8 cellular contexts compared by ENCODE assay signal in the genomic region with DNA sequence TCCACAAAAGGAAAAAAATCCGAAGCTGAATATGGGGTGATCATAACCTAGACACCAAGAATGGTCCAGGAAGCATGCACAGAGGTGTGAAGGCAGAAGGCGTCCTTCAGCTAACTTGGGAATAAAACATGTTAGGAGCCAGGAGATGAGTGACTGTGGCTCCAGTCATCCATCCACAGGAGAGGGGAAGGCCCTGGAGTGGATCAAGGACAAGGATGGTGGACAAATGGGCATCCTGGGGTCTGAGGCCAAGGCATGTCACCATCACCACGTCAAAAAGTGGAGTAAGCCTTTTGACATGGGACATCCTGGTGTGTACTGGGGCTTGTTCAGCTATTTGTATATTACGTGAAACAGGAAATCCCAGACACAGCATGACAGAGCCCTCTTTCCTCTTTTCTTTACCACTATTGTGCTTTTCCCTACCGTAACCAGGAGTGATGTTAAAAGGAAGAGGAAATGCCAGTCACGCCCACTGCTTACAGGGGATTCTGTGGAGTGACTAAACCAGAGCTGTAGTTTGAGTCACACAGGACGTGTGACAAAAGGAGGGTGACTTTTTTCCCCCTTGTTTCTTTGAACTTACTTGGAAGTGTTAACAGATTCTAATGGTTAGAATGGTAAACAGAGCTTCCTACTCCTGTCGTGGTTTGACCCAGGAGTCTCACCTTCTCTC. TPM values are rescaled to one million over a fixed set of nuclear protein-coding genes. Genes with fewer than 3 reads are reported as not detected.
DNase-seq lines count a peak whose midpoint lies in the region; ATAC-seq, FAIRE-seq and TF ChIP-seq lines count a peak whose summit lies in the region.

No MANE protein-coding gene starts in this region.

- H2BK120ac ChIP-seq in mesenchymal stem cell (ENCODE audit: low read depth, low read length), result no peak overlapping the region

- H3K36me3 ChIP-seq in OCI-LY7 (ENCODE audit: insufficient read depth, low read length) (no peaks in the 10 kb centered on the region), bronchial epithelial cell (ENCODE audit: control insufficient read depth, insufficient read depth, low read length) (no peaks in the 10 kb centered on the region), mesenchymal stem cell (ENCODE audit: control insufficient read depth in 1 of 2, insufficient read depth in 2 of 2, low read depth in 1 of 2, low read length in 2 of 2) (no peaks in the 10 kb centered on the region)

- H2AK5ac ChIP-seq in mesenchymal stem cell (ENCODE audit: low read length, severe bottlenecking), result no peak overlapping the region

- H3K9ac ChIP-seq in mesenchymal stem cell (ENCODE audit: low read length), result no peak overlapping the region

- H3K9me2 ChIP-seq in OCI-LY7 (ENCODE audit: insufficient read depth, low read length), result no peaks in the 10 kb centered on the region; the same call in 1 of the 2 replicates

- no peak overlapping the region for H3K27ac ChIP-seq in OCI-LY7 (ENCODE audit: low read depth, low read length, poor library complexity, severe bottlenecking)
- no peak overlapping the region for H3K27ac ChIP-seq in mesenchymal stem cell (ENCODE audit: low read length, poor library complexity, severe bottlenecking)

- H3K79me1 ChIP-seq in mesenchymal stem cell (replicated peaks; ENCODE audit: low read length, poor library complexity, severe bottlenecking), result no peaks in the 10 kb centered on the region

- H3K9me3 Mint-ChIP-seq in type B pancreatic cell (no peaks in the 10 kb centered on the region), progenitor cell of endocrine pancreas (ENCODE audit: low read depth) (no peaks in the 10 kb centered on the region)

- no peaks in the 10 kb centered on the region for H4K20me1 ChIP-seq in OCI-LY7 (ENCODE audit: insufficient read depth, low read length)

- POLR2A ChIA-PET in OCI-LY7 (lab: Charles Lee), result interaction anchor here (0.6 kb wide), 1 partner anchor 1447 kb away, joined by 4 read pairs; no protein-coding TSS in a partner anchor

- H2BK15ac ChIP-seq in mesenchymal stem cell (ENCODE audit: low read depth, poor library complexity, severe bottlenecking), result no peak overlapping the region

- H3K4me3 Mint-ChIP-seq in type B pancreatic cell, result no peak overlapping the region
- H3K4me3 Mint-ChIP-seq in progenitor cell of endocrine pancreas (ENCODE audit: low read depth), result no peak overlapping the region

- H3K4me2 ChIP-seq in OCI-LY7 (ENCODE audit: low read length) (peak overlapping the region; percentile 24; the same call in 1 of the 2 replicates), mesenchymal stem cell (ENCODE audit: low read length, poor library complexity, severe bottlenecking) (no peak overlapping the region)

- H3K4me1 Mint-ChIP-seq in type B pancreatic cell (ENCODE audit: unreplicated experiment) (peaks cover 5% of the 10 kb centered on the region), progenitor cell of endocrine pancreas (ENCODE audit: low read depth) (peaks cover 25% of the 10 kb centered on the region)

- peak overlapping the region; percentile 34 for H4K91ac ChIP-seq in mesenchymal stem cell (ENCODE audit: low read length)

- H3K27ac Mint-ChIP-seq in type B pancreatic cell, result no peak overlapping the region
- H3K27ac Mint-ChIP-seq in progenitor cell of endocrine pancreas, result no peak overlapping the region

- H3K27me3 Mint-ChIP-seq in type B pancreatic cell (peaks cover 12% of the 10 kb centered on the region), progenitor cell of endocrine pancreas (peaks cover 2% of the 10 kb centered on the region)

- H3K4ac ChIP-seq in mesenchymal stem cell (ENCODE audit: low read depth in 1 of 2, low read length in 2 of 2), result no peak overlapping the region

- no peak overlapping the region for H3K23ac ChIP-seq in mesenchymal stem cell (ENCODE audit: low read length in 2 of 2)

- H3K4me1 ChIP-seq in OCI-LY7 (ENCODE audit: insufficient read depth, low read length, poor library complexity, severe bottlenecking), result peaks cover 8% of the 10 kb centered on the region
- H3K4me1 ChIP-seq in mesenchymal stem cell (ENCODE audit: control insufficient read depth, insufficient read depth, low read depth, low read length), result peaks cover 3% of the 10 kb centered on the region

- H3K27me3 ChIP-seq in bronchial epithelial cell (ENCODE audit: control insufficient read depth, insufficient read depth, low read length) (no peaks in the 10 kb centered on the region), mesenchymal stem cell (ENCODE audit: control insufficient read depth in 1 of 2, insufficient read depth in 1 of 2, low read length in 2 of 2) (no peaks in the 10 kb centered on the region)

- ATAC-seq in GM18861 (IDR thresholded peaks at IDR 0.05; ENCODE audit: unreplicated experiment) (peak; percentile 67), HG02852 (IDR thresholded peaks at IDR 0.05; ENCODE audit: unreplicated experiment) (peak; percentile 83)

- intact Hi-C loops in OCI-LY7 (cut with micrococcal nuclease; ENCODE audit: unreplicated experiment), result no loop called here

- H2BK12ac ChIP-seq in mesenchymal stem cell (ENCODE audit: low read length in 2 of 2), result peak overlapping the region; percentile 15 to 28

- H3K14ac ChIP-seq in mesenchymal stem cell (ENCODE audit: low read length in 2 of 2), result no peak overlapping the region

- 30% methylated on average over 7 of the region's 8 CpGs for WGBS in mesenchymal stem cell

- H3K18ac ChIP-seq in mesenchymal stem cell (ENCODE audit: low read depth in 1 of 2, low read length in 2 of 2), result peak overlapping the region in 1 of 2 experiments; percentile 43

- no peaks in the 10 kb centered on the region for H3K9me3 ChIP-seq in OCI-LY7 (ENCODE audit: low read length)
- no peaks in the 10 kb centered on the region for H3K9me3 ChIP-seq in mesenchymal stem cell (ENCODE audit: control insufficient read depth, low read length)

- H3K36me3 Mint-ChIP-seq in type B pancreatic cell, result no peaks in the 10 kb centered on the region
- H3K36me3 Mint-ChIP-seq in progenitor cell of endocrine pancreas (ENCODE audit: insufficient read depth), result no peaks in the 10 kb centered on the region

- CTCF ChIA-PET in OCI-LY7 (lab: Charles Lee; ENCODE audit: unreplicated experiment), result no interaction called here

- TF ChIP-seq CTCF in OCI-LY7 (conservative IDR thresholded peaks at IDR 0.05; ENCODE audit: low read length), result no peak
- TF ChIP-seq CTCF in bronchial epithelial cell (IDR thresholded peaks at IDR 0.05; ENCODE audit: insufficient read depth, low read length, severe bottlenecking), result no peak
- TF ChIP-seq CTCF in type B pancreatic cell (conservative IDR thresholded peaks at IDR 0.05), result no peak
- TF ChIP-seq CTCF in progenitor cell of endocrine pancreas (IDR thresholded peaks at IDR 0.05; ENCODE audit: unreplicated experiment), result no peak

- no peak for FAIRE-seq in bronchial epithelial cell (lab: Jason Lieb, UNC)

- BruUV-seq in OCI-LY7 (replicated peaks; lab: Mats Ljungman, UMichigan), result no TSS peak

- no peak overlapping the region for H3K4me3 ChIP-seq in OCI-LY7 (ENCODE audit: low read depth, low read length, poor library complexity, severe bottlenecking)
- H3K4me3 ChIP-seq in bronchial epithelial cell (ENCODE audit: low read depth, low read length), result no peak overlapping the region
- no peak overlapping the region for H3K4me3 ChIP-seq in mesenchymal stem cell (ENCODE audit: insufficient read depth in 1 of 2, low read depth in 1 of 2, low read length in 2 of 2)

- DNase-seq in OCI-LY7 (ENCODE audit: low spot score), result peak; percentile 17
- peak; percentile 90 for DNase-seq in bronchial epithelial cell (ENCODE audit: low read depth)
- peak; percentile 79 for DNase-seq in mesenchymal stem cell
- no peak for DNase-seq in GM19240 (ENCODE audit: insufficient read length, low spot score)
- no peak for DNase-seq in type B pancreatic cell (ENCODE audit: extremely low spot score, unreplicated experiment)
- no peak for DNase-seq in progenitor cell of endocrine pancreas (ENCODE audit: low spot score, unreplicated experiment)

- H2AFZ ChIP-seq in OCI-LY7 (ENCODE audit: low read length) (no peak overlapping the region), mesenchymal stem cell (ENCODE audit: low read depth, low read length) (no peak overlapping the region)

- H3K79me2 ChIP-seq in OCI-LY7 (ENCODE audit: insufficient read depth, low read depth, low read length), result peaks cover 5% of the 10 kb centered on the region; the same call in 1 of the 2 replicates

- H4K8ac ChIP-seq in mesenchymal stem cell (ENCODE audit: low read length), result no peak overlapping the region

- no peak overlapping the region for H2BK5ac ChIP-seq in mesenchymal stem cell (ENCODE audit: low read depth, low read length, poor library complexity, severe bottlenecking)

RNA-seq across cellular contexts. Expression of gene ACSL5, which starts 15.4 kb away (rescaled TPM):
- total RNA-seq in OCI-LY7 (2014; rRNA removed; shearing (Covaris generic)), result 25.4 and 34.4 TPM in 2 replicates
- total RNA-seq in OCI-LY7 (2022), result 23.0 and 25.3 TPM in 2 replicates
- total RNA-seq in bronchial epithelial cell, result under 0.01 TPM in 1 of 2 replicates, not detected in the other
- polyA plus RNA-seq in mesenchymal stem cell (2013, experiment 1 of 2), result 1.1 TPM
- 1.0 TPM for polyA plus RNA-seq in mesenchymal stem cell (2013, experiment 2 of 2)
- total RNA-seq in type B pancreatic cell (ENCODE audit: low replicate concordance), result 13.9 and 39.7 TPM in 2 replicates
- 0.22 and 0.33 TPM in 2 replicates for total RNA-seq in progenitor cell of endocrine pancreas

RNA-seq across cellular contexts. Expression of gene ZDHHC6, which starts 57.4 kb away (rescaled TPM):
- 29.9 and 31.5 TPM in 2 replicates for total RNA-seq in OCI-LY7 (2014; rRNA removed; shearing (Covaris generic))
- total RNA-seq in OCI-LY7 (2022), result 33.1 and 33.8 TPM in 2 replicates
- total RNA-seq in bronchial epithelial cell, result 20.2 and 23.4 TPM in 2 replicates
- 17.5 TPM for polyA plus RNA-seq in mesenchymal stem cell (2013, experiment 1 of 2)
- polyA plus RNA-seq in mesenchymal stem cell (2013, experiment 2 of 2), result 17.1 TPM
- 29.8 and 42.2 TPM in 2 replicates for total RNA-seq in type B pancreatic cell (ENCODE audit: low replicate concordance)
- total RNA-seq in progenitor cell of endocrine pancreas, result 46.8 and 47.9 TPM in 2 replicates

RNA-seq across cellular contexts. Expression of gene VTI1A, which starts 57.7 kb away (rescaled TPM):
- 39.4 and 70.8 TPM in 2 replicates for total RNA-seq in OCI-LY7 (2014; rRNA removed; shearing (Covaris generic))
- total RNA-seq in OCI-LY7 (2022) (42.6 and 45.2 TPM in 2 replicates), bronchial epithelial cell (36.6 and 42.4 TPM in 2 replicates), type B pancreatic cell (ENCODE audit: low replicate concordance) (27.0 and 32.6 TPM in 2 replicates), progenitor cell of endocrine pancreas (39.4 and 41.0 TPM in 2 replicates)
- 12.8 TPM for polyA plus RNA-seq in mesenchymal stem cell (2013, experiment 1 of 2)
- 12.5 TPM for polyA plus RNA-seq in mesenchymal stem cell (2013, experiment 2 of 2)

Comparison
In these comparisons a context has a peak if more than half of its experiments do, and no peak if none do; other contexts are left out.
1. DNase-seq: peak in OCI-LY7 (single experiment), bronchial epithelial cell (single experiment) and mesenchymal stem cell (single experiment); none in GM19240 (single experiment), type B pancreatic cell (single experiment) and progenitor cell of endocrine pancreas (single experiment).
2. RNA of gene ACSL5, which starts 15.4 kb away (total RNA-seq): 23.0 to 34.4 TPM in OCI-LY7 and 13.9 to 39.7 TPM in type B pancreatic cell; 0.22 to 0.33 TPM in progenitor cell of endocrine pancreas and under 0.01 TPM in bronchial epithelial cell; every median in the first group is over 10 times any median in the second.